In genomic region chr7:108143658-108144420, GRCh38 we compare ENCODE assay signal across 20 cellular contexts. TPM values are rescaled to one million over a fixed set of nuclear protein-coding genes. Genes with fewer than 3 reads are reported as not detected.
DNase-seq lines count a peak whose midpoint lies in the region; ATAC-seq, FAIRE-seq and TF ChIP-seq lines count a peak whose summit lies in the region.
"Had no signal": no experiment of that assay in that cellular context is flagged by ENCODE, and none has a peak within 500 bp of the region (broad histone marks: within the 10 kb centered on the region; RNA-seq: fewer than 3 reads in every experiment).

No MANE protein-coding gene starts in this region.

- H3K36me3 Mint-ChIP-seq in H9 (ENCODE audit: insufficient read depth in 1 of 3, low read depth in 3 of 3) = no peaks in the 10 kb centered on the region
- no peaks in the 10 kb centered on the region for H3K36me3 Mint-ChIP-seq in stimulated activated naive B cell treated with anti-CD40 and anti-IgM and Interleukin-4, amounts not matched to agents 10 μg/mL and 1 μg/mL and 100 μg/mL, for 72 hours
- H3K36me3 Mint-ChIP-seq: CD14-positive monocyte had no signal

- no peak overlapping the region for H3K4me3 Mint-ChIP-seq in H9
- H3K4me3 Mint-ChIP-seq in stimulated activated naive B cell treated with anti-CD40 and anti-IgM and Interleukin-4, amounts not matched to agents 10 μg/mL and 1 μg/mL and 100 μg/mL, for 72 hours = no peak overlapping the region
- H3K4me3 Mint-ChIP-seq: CD14-positive monocyte; T-helper 2 cell treated with Interferon-gamma antibody and Interleukin-4, amounts not matched to agents 5 μg/mL and 100 μg/mL, for 36 hours had no signal

- no peaks in the 10 kb centered on the region for H3K9me1 ChIP-seq in K562 (ENCODE audit: control insufficient read depth, insufficient read depth, low read length)

- H3K9me2 ChIP-seq in Karpas-422 (replicated peaks; ENCODE audit: insufficient read depth, low read length) = no peaks in the 10 kb centered on the region

- no peak overlapping the region for H4K91ac ChIP-seq in H9 (ENCODE audit: insufficient read length, low read depth, low read length)

- no peak overlapping the region for H3K56ac ChIP-seq in H9 (ENCODE audit: insufficient read length, low read depth, low read length)

- no peaks in the 10 kb centered on the region for H4K20me1 ChIP-seq in H9 (ENCODE audit: control insufficient read depth, insufficient read depth, insufficient read length)
- no peaks in the 10 kb centered on the region for H4K20me1 ChIP-seq in Karpas-422 (ENCODE audit: insufficient read depth, low read depth, low read length)
- H4K20me1 ChIP-seq in K562 (replicated peaks; ENCODE audit: control insufficient read depth, insufficient read depth, low read length) = no peaks in the 10 kb centered on the region

- H3K27ac ChIP-seq in H9 (ENCODE audit: insufficient read length, low read depth, low read length) (no peak overlapping the region), Karpas-422 (ENCODE audit: low read length) (no peak overlapping the region), K562 (ENCODE audit: extremely low read depth, low read depth, low read length) (no peak overlapping the region)
- H3K27ac ChIP-seq: KMS-11, PC-9, SJSA1 had no signal

- H3K18ac ChIP-seq in H9 (ENCODE audit: insufficient read length, low read depth, low read length) = no peak overlapping the region

- no peak overlapping the region for H2AK5ac ChIP-seq in H9 (ENCODE audit: insufficient read length, low read length)

- H2BK12ac ChIP-seq in H9 (ENCODE audit: insufficient read length, low read depth, low read length) = no peak overlapping the region

- H2AFZ ChIP-seq in H9 (ENCODE audit: low read length) (no peak overlapping the region), Karpas-422 (ENCODE audit: low read length) (no peak overlapping the region), K562 (ENCODE audit: low read depth, low read length) (peak overlapping the region; percentile 50)
- H2AFZ ChIP-seq: PC-9 had no signal

- no peaks in the 10 kb centered on the region for H3K79me1 ChIP-seq in H9 (ENCODE audit: insufficient read depth, low read depth, low read length, poor library complexity, severe bottlenecking)

- no peak overlapping the region for H3K4me2 ChIP-seq in H9 (ENCODE audit: insufficient read depth, insufficient read length, low read length)
- H3K4me2 ChIP-seq in Karpas-422 (ENCODE audit: low read depth, low read length, poor library complexity, severe bottlenecking) = no peak overlapping the region
- H3K4me2 ChIP-seq in K562 (ENCODE audit: insufficient read depth, low read length) = 0 out of 2 replicates have a peak overlapping the region, but pooled peaks have one; percentile 4
- H3K4me2 ChIP-seq: KMS-11, PC-9 had no signal

- no peak overlapping the region for H3K27ac Mint-ChIP-seq in H9
- H3K27ac Mint-ChIP-seq in stimulated activated naive B cell treated with anti-CD40 and anti-IgM and Interleukin-4, amounts not matched to agents 10 μg/mL and 1 μg/mL and 100 μg/mL, for 72 hours = no peak overlapping the region
- H3K27ac Mint-ChIP-seq: CD14-positive monocyte; T-helper 2 cell treated with Interferon-gamma antibody and Interleukin-4, amounts not matched to agents 5 μg/mL and 100 μg/mL, for 36 hours had no signal

- H3K4me3 ChIP-seq in GM06990 (replicated peaks; ENCODE audit: low read depth, low read length) (no peak overlapping the region), Karpas-422 (ENCODE audit: low read length) (no peak overlapping the region), K562 (no peak overlapping the region)
- H3K4me3 ChIP-seq: PC-9, SJSA1 had no signal

- TF ChIP-seq EP300 in K562 (IDR thresholded peaks at IDR 0.05; ENCODE audit: low read length) = no peak

- intact Hi-C loops in K562 (cut with micrococcal nuclease) = loop anchor here (10.0 kb wide), 1 partner anchor 679 kb away; no protein-coding TSS in a partner anchor

- H3K4me1 ChIP-seq in H9 (ENCODE audit: insufficient read depth, low read length) (no peaks in the 10 kb centered on the region), Karpas-422 (ENCODE audit: low read length) (no peaks in the 10 kb centered on the region), K562 (replicated peaks in 1 of 2; ENCODE audit: control insufficient read depth in 2 of 2, insufficient read depth in 2 of 2, low read length in 2 of 2) (0 out of 5 replicates have a peak, but pooled peaks cover 0 to 3% of the 10 kb centered on the region in 2 experiments)

- H3K9me3 ChIP-seq in H9 (ENCODE audit: control insufficient read depth, low read depth, low read length) (no peaks in the 10 kb centered on the region), Karpas-422 (ENCODE audit: low read length) (no peaks in the 10 kb centered on the region), K562 (replicated peaks; ENCODE audit: control insufficient read depth, insufficient read depth, low read depth, low read length) (no peaks in the 10 kb centered on the region)
- H3K9me3 ChIP-seq: SJSA1 had no signal

- H3K9ac ChIP-seq in H9 (ENCODE audit: extremely low read depth, insufficient read length, low read length) (no peak overlapping the region), Karpas-422 (ENCODE audit: low read length) (no peak overlapping the region), K562 (ENCODE audit: insufficient read depth in 1 of 2, low read depth in 2 of 2, low read length in 2 of 2) (no peak overlapping the region)
- H3K9ac ChIP-seq: KMS-11 had no signal

- H3K4me1 Mint-ChIP-seq in H9 = peaks cover 3 to 5% of the 10 kb centered on the region in 2 experiments; a peak in 3 of 4 replicates
- H3K4me1 Mint-ChIP-seq in stimulated activated naive B cell treated with anti-CD40 and anti-IgM and Interleukin-4, amounts not matched to agents 10 μg/mL and 1 μg/mL and 100 μg/mL, for 72 hours = no peaks in the 10 kb centered on the region
- H3K4me1 Mint-ChIP-seq: CD14-positive monocyte had no signal

- TF ChIP-seq RAD21 in K562 (CRISPR knock-in tag; conservative IDR thresholded peaks at IDR 0.05 in 1 of 2, IDR thresholded peaks at IDR 0.05 in 1 of 2) = peak in 1 of 2 experiments; percentile 40; a peak in 2 of 4 replicates

- H3K27me3 Mint-ChIP-seq in H9 (ENCODE audit: low read depth) = 0 out of 2 replicates have a peak, but pooled peaks cover 3% of the 10 kb centered on the region
- H3K27me3 Mint-ChIP-seq in stimulated activated naive B cell treated with anti-CD40 and anti-IgM and Interleukin-4, amounts not matched to agents 10 μg/mL and 1 μg/mL and 100 μg/mL, for 72 hours = peaks cover 5 to 10% of the 10 kb centered on the region in 2 donors

- DNase-seq in GM06990 (ENCODE audit: extremely low read depth, insufficient read length) (no peak), H9 (no peak), Karpas-422 (peak; percentile 47), K562 (ENCODE audit: extremely low read depth in 1 of 4, low spot score in 3 of 4) (peak in 2 of 4 experiments; percentile 26 to 33), NCI-H1436 (lab: John Stamatoyannopoulos, UW) (no peak), HCEC 1CT (no peak), ureter (ENCODE audit: low spot score) (no peak)
- no peak for DNase-seq in stimulated activated naive B cell treated with anti-CD40 and anti-IgM and Interleukin-4, amounts not matched to agents 10 μg/mL and 1 μg/mL and 100 μg/mL, for 72 hours
- DNase-seq: DMS 273 treated with DMSO at 0.1 percent for 48 hours, EL, GOT3, NCI-H1105, NCI-H1694 treated with DMSO at 0.1 percent for 48 hours, NCI-H226, NCI-H69, PC-9 had no signal

- H2BK20ac ChIP-seq in H9 (ENCODE audit: low read depth, low read length, poor library complexity, severe bottlenecking) = no peak overlapping the region

- no peak overlapping the region for H3K4ac ChIP-seq in H9 (ENCODE audit: low read depth, low read length)

- CTCF ChIA-PET in K562 (lab: Yijun Ruan, JAX; ENCODE audit: low intra/inter-chr PET ratio) = interaction anchor here (1.7 to 2.1 kb wide), 2 partner anchors 30 to 681 kb away, joined by 4 to 9 read pairs; no protein-coding TSS in a partner anchor

- H4K5ac ChIP-seq in H9 (ENCODE audit: insufficient read length, low read depth, low read length) = no peak overlapping the region

- H3K23ac ChIP-seq in H9 (ENCODE audit: insufficient read length, low read depth, low read length) = no peak overlapping the region

- in situ Hi-C loops in K562 (cut with MboI) = loop anchor here (25.0 kb wide), 2 partner anchors 407 to 932 kb away; partner anchors contain the start of gene CBLL1

- H4K8ac ChIP-seq in H9 (replicated peaks; ENCODE audit: insufficient read length, low read depth, low read length) = no peak overlapping the region

- H3K14ac ChIP-seq in H9 (ENCODE audit: insufficient read depth, low read length) = no peak overlapping the region

- no peak overlapping the region for H2BK5ac ChIP-seq in H9 (ENCODE audit: insufficient read length, low read length)

- H3K79me2 ChIP-seq in H9 (ENCODE audit: insufficient read depth, low read length) = no peaks in the 10 kb centered on the region
- H3K79me2 ChIP-seq in Karpas-422 (ENCODE audit: low read length) = no peaks in the 10 kb centered on the region
- no peaks in the 10 kb centered on the region for H3K79me2 ChIP-seq in K562 (ENCODE audit: control insufficient read depth, insufficient read depth, low read length)

- FAIRE-seq in K562 (lab: Jason Lieb, UNC) = peak; percentile 11

- no peak overlapping the region for H2BK120ac ChIP-seq in H9 (ENCODE audit: low read depth, low read length, poor library complexity, severe bottlenecking)

- BruUV-seq in K562 (replicated peaks; lab: Mats Ljungman, UMichigan) = no TSS peak

- no peak for TF ChIP-seq POLR2A in K562 (conservative IDR thresholded peaks at IDR 0.05)

- POLR2A ChIA-PET in K562 (lab: Yijun Ruan, JAX) = interaction anchor here (1.4 kb wide), 1 partner anchor 10 kb away, joined by 3 read pairs; no protein-coding TSS in a partner anchor

- H3K27me3 ChIP-seq in GM06990 (replicated peaks; ENCODE audit: control insufficient read depth, insufficient read depth, low read length) (no peaks in the 10 kb centered on the region; the same call in 1 of the 2 replicates), H9 (ENCODE audit: insufficient read depth, low read length) (no peaks in the 10 kb centered on the region), Karpas-422 (ENCODE audit: low read length) (no peaks in the 10 kb centered on the region), K562 (ENCODE audit: control insufficient read depth in 2 of 2, insufficient read depth in 2 of 2, low read length in 2 of 2) (peaks cover 0 to 3% of the 10 kb centered on the region in 2 experiments; a peak in 1 of 5 replicates)

- TF ChIP-seq CTCF in GM06990 (IDR thresholded peaks at IDR 0.05; ENCODE audit: insufficient read depth, low read length, poor library complexity, severe bottlenecking) (peak; percentile 26), H9 (conservative IDR thresholded peaks at IDR 0.05) (peak; percentile 30; the same call in 1 of the 3 replicates), K562 (IDR thresholded peaks at IDR 0.05 in 2 of 3, conservative IDR thresholded peaks at IDR 0.05 in 1 of 3; ENCODE audit: insufficient read depth in 2 of 3, low read depth in 1 of 3, low read length in 3 of 3) (peak; percentile 40 to 56 (median 50))

- H3T11ph ChIP-seq in H9 (ENCODE audit: low read length) = no peak overlapping the region

- no CpG with 5 or more reads among the region's 6 CpGs for WGBS in H9 (ENCODE audit: extremely low coverage, insufficient read length, low lambda C conversion rate)
- WGBS in K562 (ENCODE audit: insufficient coverage, low coverage, missing lambda C conversion rate) = 27% methylated on average over 6 of the region's 6 CpGs

- H2BK15ac ChIP-seq in H9 (ENCODE audit: low read depth, low read length) = no peak overlapping the region

- ATAC-seq in K562 = peak; percentile 85
- no peak for ATAC-seq in stimulated activated naive B cell treated with anti-CD40 and anti-IgM and Interleukin-4, amounts not matched to agents 10 μg/mL and 1 μg/mL and 100 μg/mL, for 72 hours (replicated peaks)

- peaks cover 3% of the 10 kb centered on the region for H3K23me2 ChIP-seq in H9 (ENCODE audit: insufficient read length, low read depth, low read length, poor library complexity, severe bottlenecking)

- H3K9me3 Mint-ChIP-seq in H9 = no peaks in the 10 kb centered on the region
- no peaks in the 10 kb centered on the region for H3K9me3 Mint-ChIP-seq in stimulated activated naive B cell treated with anti-CD40 and anti-IgM and Interleukin-4, amounts not matched to agents 10 μg/mL and 1 μg/mL and 100 μg/mL, for 72 hours
- H3K9me3 Mint-ChIP-seq: CD14-positive monocyte; T-helper 2 cell treated with Interferon-gamma antibody and Interleukin-4, amounts not matched to agents 5 μg/mL and 100 μg/mL, for 36 hours had no signal

- H3K36me3 ChIP-seq in GM06990 (ENCODE audit: control insufficient read depth, insufficient read depth, low read length) (no peaks in the 10 kb centered on the region), Karpas-422 (ENCODE audit: insufficient read depth, low read length) (no peaks in the 10 kb centered on the region), K562 (ENCODE audit: control insufficient read depth, insufficient read depth, low read length) (no peaks in the 10 kb centered on the region)
- H3K36me3 ChIP-seq: SJSA1 had no signal

RNA-seq across cellular contexts. Expression of gene LAMB4, which starts 13.7 kb away (rescaled TPM):
- total RNA-seq in H9 (2021) (not detected in 2 replicates), K562 (2014; rRNA removed) (not detected in 2 replicates), K562 (2014; rRNA removed; fragmentation: Illumina TruSeq; extraction: Trizol) (0.07 and 0.10 TPM in 2 replicates), K562 (2015; rRNA removed; fragmentation: Illumina TruSeq; extraction: Trizol) (not detected in 2 replicates), K562 (2021) (not detected in 2 replicates), ureter (not detected)
- not detected in 2 replicates for total RNA-seq in Karpas-422 (2014; rRNA removed; shearing (Covaris generic); ENCODE audit: low replicate concordance)
- total RNA-seq in K562 (2011; cell fraction: chromatin; rRNA removed; ENCODE audit: low replicate concordance) = not detected in 2 replicates
- not detected in 2 replicates for total RNA-seq in K562 (2011; cell fraction: nucleolus; rRNA removed)
- total RNA-seq in K562 (2011; cell fraction: nucleoplasm; rRNA removed) = 0.29 TPM in 1 of 2 replicates, not detected in the other
- polyA plus RNA-seq in K562 (2011; rRNA removed) (not detected in 2 replicates), K562 (2014; fragmentation: Illumina TruSeq; extraction: Trizol) (0.06 TPM in 1 of 2 replicates, not detected in the other), K562 (2014; fragmentation: Nextera tagmentation; extraction: Ambion mirVana) (under 1 TPM; 0.06 to 0.13 TPM), K562 (2014; rRNA removed) (0.12 TPM in 1 of 2 replicates, not detected in the other)
- 0.03 TPM in 1 of 2 replicates, not detected in the other for polyA plus RNA-seq in K562 (2011; cell fraction: cytosol; rRNA removed)
- polyA plus RNA-seq in K562 (2011; cell fraction: nucleus; rRNA removed) = not detected in 2 replicates
- 0.09 and 0.18 TPM in 2 replicates for polyA plus RNA-seq in K562 (2012)
- polyA minus RNA-seq in K562 (2011; rRNA and poly(A)+ RNA removed) = 0.21 TPM in 1 of 2 replicates, not detected in the other
- not detected in 2 replicates for polyA minus RNA-seq in K562 (2011; cell fraction: cytosol; rRNA and poly(A)+ RNA removed)
- polyA minus RNA-seq in K562 (2011; cell fraction: nucleus; rRNA and poly(A)+ RNA removed) = not detected in 2 replicates
- polyA plus RNA-seq: CD14-positive monocyte had no signal
